In genomic region chr19:5914358-5914774, GRCh38 we compare ENCODE assay signal across 16 cellular contexts. TPM values are rescaled to one million over a fixed set of nuclear protein-coding genes. Genes with fewer than 3 reads are reported as not detected.
A peak's percentile ranks its signal among the peaks of the same experiment; 100 is the strongest.
DNase-seq lines count a peak whose midpoint lies in the region; ATAC-seq, FAIRE-seq and TF ChIP-seq lines count a peak whose summit lies in the region.
"Had no signal": no experiment of that assay in that cellular context is flagged by ENCODE, and none has a peak within 500 bp of the region (broad histone marks: within the 10 kb centered on the region; RNA-seq: fewer than 3 reads in every experiment).

No MANE protein-coding gene starts in this region.

- peaks cover 10% of the 10 kb centered on the region for H3K36me3 Mint-ChIP-seq in progenitor cell of endocrine pancreas (ENCODE audit: insufficient read depth)

- H3K9me3 Mint-ChIP-seq in progenitor cell of endocrine pancreas (ENCODE audit: low read depth) = no peaks in the 10 kb centered on the region
- H3K9me3 Mint-ChIP-seq: activated CD8-positive, alpha-beta T cell treated with anti-CD3 and anti-CD28 coated beads for 36 hours; activated T-helper 17 cell treated with anti-CD3 and anti-CD28 coated beads, Interleukin-2, amount 50 U/mL, for 72 hours had no signal

- TF ChIP-seq POLR2A in A549 (IDR thresholded peaks at IDR 0.05; ENCODE audit: low read length) = no peak
- TF ChIP-seq POLR2A in spleen (IDR thresholded peaks at IDR 0.05) = no peak

- ATAC-seq in A549 = peak; percentile 11 to 23; a peak in 1 of 6 replicates
- ATAC-seq in SK-N-SH treated with all-trans-retinoic acid at 6 μM for 48 hours = peak; percentile 10
- peak; percentile 6 to 8 for ATAC-seq in right cardiac atrium
- ATAC-seq: activated CD8-positive, alpha-beta T cell treated with anti-CD3 and anti-CD28 coated beads for 36 hours; activated T-helper 17 cell treated with anti-CD3 and anti-CD28 coated beads, Interleukin-2, amount 50 U/mL, for 72 hours had no signal

- H3K27ac ChIP-seq in A549 (peak overlapping the region; percentile 59 to 76), right cardiac atrium (ENCODE audit: low read length) (peak overlapping the region; percentile 11), spleen (peak overlapping the region in 1 of 8 donors; percentile 17)
- H3K27ac ChIP-seq: SJCRH30 had no signal

- CTCF ChIA-PET in A549 (lab: Yijun Ruan, JAX) = interaction anchor here (1.2 kb wide), 1 partner anchor 110 kb away, joined by 4 read pairs; the partner anchor contains the start of gene NRTN

- no peaks in the 10 kb centered on the region for H3K27me3 ChIP-seq in right cardiac atrium (ENCODE audit: control insufficient read depth, insufficient read depth)
- no peaks in the 10 kb centered on the region for H3K27me3 ChIP-seq in spleen (replicated peaks in 1 of 7)
- H3K27me3 ChIP-seq: SJCRH30 had no signal

- no peak for DNase-seq in A549 (ENCODE audit: low read depth in 1 of 2, low spot score in 1 of 2)
- DNase-seq in right cardiac atrium = peak in 2 of 3 donors; percentile 60 to 65
- no peak for DNase-seq in progenitor cell of endocrine pancreas (ENCODE audit: low spot score, unreplicated experiment)
- DNase-seq in NOMO-1 treated with dmso at 0.1 percent for 144 hours (lab: John Stamatoyannopoulos, UW; ENCODE audit: unreplicated experiment) = no peak
- DNase-seq in spleen = no peak
- DNase-seq in NCI-H2196 treated with DMSO at 0.1 percent for 48 hours (lab: John Stamatoyannopoulos, UW; ENCODE audit: unreplicated experiment) = no peak
- no peak for DNase-seq in GF-D8 (lab: John Stamatoyannopoulos, UW)
- DNase-seq: activated CD8-positive, alpha-beta T cell treated with anti-CD3 and anti-CD28 coated beads for 36 hours; NCI-H1105 treated with DMSO at 0.1 percent for 48 hours; occipital lobe; SJCRH30 had no signal

- WGBS in A549 (ENCODE audit: missing lambda C conversion rate) = 89% methylated on average over 18 of the region's 22 CpGs
- 77% methylated on average over 22 of the region's 22 CpGs for WGBS in right cardiac atrium
- WGBS in spleen, 5 donors = 85 to 94% (median 87%) methylated on average over 16 to 22 of the region's 22 CpGs

- TF ChIP-seq CTCF in A549 (IDR thresholded peaks at IDR 0.05) (no peak), progenitor cell of endocrine pancreas (IDR thresholded peaks at IDR 0.05; ENCODE audit: unreplicated experiment) (no peak), spleen (IDR thresholded peaks at IDR 0.05 in 8 of 11, conservative IDR thresholded peaks at IDR 0.05 in 3 of 11) (no peak)

- no peak for TF ChIP-seq RAD21 in A549 (conservative IDR thresholded peaks at IDR 0.05 in 1 of 2, IDR thresholded peaks at IDR 0.05 in 1 of 2)

- H3K27ac Mint-ChIP-seq in progenitor cell of endocrine pancreas = peak overlapping the region; percentile 64
- H3K27ac Mint-ChIP-seq: activated CD8-positive, alpha-beta T cell treated with anti-CD3 and anti-CD28 coated beads for 36 hours; activated T-helper 17 cell treated with anti-CD3 and anti-CD28 coated beads, Interleukin-2, amount 50 U/mL, for 72 hours had no signal

- H3K9me3 ChIP-seq in A549 = no peaks in the 10 kb centered on the region
- no peaks in the 10 kb centered on the region for H3K9me3 ChIP-seq in right cardiac atrium (ENCODE audit: control insufficient read depth, low read length)
- no peaks in the 10 kb centered on the region for H3K9me3 ChIP-seq in spleen
- H3K9me3 ChIP-seq: SJCRH30, thoracic aorta had no signal

- peaks cover 12 to 94% (median 59%) of the 10 kb centered on the region in 6 donors for H3K36me3 ChIP-seq in spleen

- POLR2A ChIA-PET in A549 (lab: Yijun Ruan, JAX) = no interaction called here

- H3K4me3 ChIP-seq in A549 (no peak overlapping the region), right cardiac atrium (ENCODE audit: low read length) (no peak overlapping the region), spleen (no peak overlapping the region)
- H3K4me3 ChIP-seq: SJCRH30, thoracic aorta had no signal

- peaks cover 15% of the 10 kb centered on the region for H3K4me1 ChIP-seq in A549
- H3K4me1 ChIP-seq in right cardiac atrium (ENCODE audit: control insufficient read depth, insufficient read depth, low read length) = peaks cover 5% of the 10 kb centered on the region
- no peaks in the 10 kb centered on the region for H3K4me1 ChIP-seq in spleen

- FAIRE-seq in A549 (lab: Jason Lieb, UNC) = no peak
- FAIRE-seq: G401.6 had no signal

- no peak for TF ChIP-seq EP300 in A549 (IDR thresholded peaks at IDR 0.05)

- no peak overlapping the region for H3K4me3 Mint-ChIP-seq in progenitor cell of endocrine pancreas (ENCODE audit: low read depth)
- H3K4me3 Mint-ChIP-seq: activated CD8-positive, alpha-beta T cell treated with anti-CD3 and anti-CD28 coated beads for 36 hours; activated T-helper 17 cell treated with anti-CD3 and anti-CD28 coated beads, Interleukin-2, amount 50 U/mL, for 72 hours had no signal

- H3K4me1 Mint-ChIP-seq in progenitor cell of endocrine pancreas (ENCODE audit: low read depth) = peaks cover 17% of the 10 kb centered on the region
- H3K4me1 Mint-ChIP-seq: activated T-helper 17 cell treated with anti-CD3 and anti-CD28 coated beads, Interleukin-2, amount 50 U/mL, for 72 hours had no signal

- peak overlapping the region; percentile 58 for H3K4me2 ChIP-seq in A549

- intact Hi-C loops in right cardiac atrium (cut with DNase I) = loop anchor here in 1 of 4 donors (5.0 kb wide), 1 partner anchor 38 kb away; no protein-coding TSS in a partner anchor
- intact Hi-C loops in spleen (cut with DNase I; ENCODE audit: low total_unique reads) = no loop called here

- H3K27me3 Mint-ChIP-seq in progenitor cell of endocrine pancreas = no peaks in the 10 kb centered on the region
- H3K27me3 Mint-ChIP-seq: activated CD8-positive, alpha-beta T cell treated with anti-CD3 and anti-CD28 coated beads for 36 hours; activated T-helper 17 cell treated with anti-CD3 and anti-CD28 coated beads, Interleukin-2, amount 50 U/mL, for 72 hours had no signal

TF ChIP-seq in SK-N-SH treated with all-trans-retinoic acid at 6 μM for 48 hours, 23 proteins besides CTCF, POLR2A, EP300 and RAD21 (continues in another document):
- TF ChIP-seq ISL1 (CRISPR knock-in tag; IDR thresholded peaks at IDR 0.05) (no peak), PATZ1 (CRISPR knock-in tag; IDR thresholded peaks at IDR 0.05; ENCODE audit: borderline replicate concordance) (no peak), ZFP3 (CRISPR knock-in tag; IDR thresholded peaks at IDR 0.05) (no peak)

RNA-seq across cellular contexts. Expression of gene CAPS, which starts 0.3 kb away (rescaled TPM):
- polyA plus RNA-seq in A549 (2011; rRNA removed) (1.2 and 1.4 TPM in 2 replicates), A549 (2017; fragmentation: RNase III; extraction: RNeasy Plus Mini Kit Qiagen cat#74134 plus additional on column Dnase treatment) (1.5 to 2.0 TPM (median 1.7 TPM) in 3 replicates), right cardiac atrium (7.1 TPM), spleen (10 to 100 TPM; 23.7 to 61.8 (median 51.3) TPM)
- polyA plus RNA-seq in A549 (2012; cell fraction: cytosol; rRNA removed) = 1.3 and 1.7 TPM in 2 replicates
- 9.3 and 9.4 TPM in 2 replicates for polyA plus RNA-seq in A549 (2012; cell fraction: nucleus; rRNA removed)
- 0.50 and 0.97 TPM in 2 replicates for polyA minus RNA-seq in A549 (2011; rRNA and poly(A)+ RNA removed)
- total RNA-seq in right cardiac atrium (10 to 100 TPM in 2 of 4 donors, 1 to 10 TPM in 2; 8.9 to 14.2 (median 9.9) TPM), progenitor cell of endocrine pancreas (22.1 and 22.5 TPM in 2 replicates), spleen (10 to 100 TPM; 14.7 to 20.7 (median 17.6) TPM)

RNA-seq across cellular contexts. Expression of gene VMAC, which starts 9.7 kb away (rescaled TPM):
- polyA plus RNA-seq in A549 (2011; rRNA removed) (1.1 and 1.5 TPM in 2 replicates), A549 (2017; fragmentation: RNase III; extraction: RNeasy Plus Mini Kit Qiagen cat#74134 plus additional on column Dnase treatment) (0.79 to 1.6 TPM (median 1.4 TPM) in 3 replicates), right cardiac atrium (3.6 TPM), spleen (1 to 10 TPM; 2.1 to 9.6 (median 3.3) TPM)
- polyA plus RNA-seq in A549 (2012; cell fraction: cytosol; rRNA removed) = 0.73 and 1.0 TPM in 2 replicates
- polyA plus RNA-seq in A549 (2012; cell fraction: nucleus; rRNA removed) = 3.3 and 3.7 TPM in 2 replicates
- polyA minus RNA-seq in A549 (2011; rRNA and poly(A)+ RNA removed) = 1.1 and 1.2 TPM in 2 replicates
- total RNA-seq in right cardiac atrium (1 to 10 TPM; 1.9 to 5.8 (median 3.8) TPM), progenitor cell of endocrine pancreas (13.9 and 15.2 TPM in 2 replicates), spleen (10 to 100 TPM in 6 of 7 donors, 1 to 10 TPM in 1; 8.5 to 15.9 (median 12.5) TPM)

RNA-seq across cellular contexts. Expression of gene NDUFA11, which starts 10.8 kb away (rescaled TPM):
- polyA plus RNA-seq in A549 (2011; rRNA removed) = 75.0 and 98.5 TPM in 2 replicates
- 546 and 604 TPM in 2 replicates for polyA plus RNA-seq in A549 (2012; cell fraction: cytosol; rRNA removed)
- 406 and 515 TPM in 2 replicates for polyA plus RNA-seq in A549 (2012; cell fraction: nucleus; rRNA removed)
- polyA plus RNA-seq in A549 (2017; fragmentation: RNase III; extraction: RNeasy Plus Mini Kit Qiagen cat#74134 plus additional on column Dnase treatment) = 170 to 173 TPM (median 171 TPM) in 3 replicates
- 8.8 and 13.7 TPM in 2 replicates for polyA minus RNA-seq in A549 (2011; rRNA and poly(A)+ RNA removed)
- 100 to 1,000 TPM; 515 to 756 (median 624) TPM for total RNA-seq in right cardiac atrium
- 1,214 TPM for polyA plus RNA-seq in right cardiac atrium
- 210 and 217 TPM in 2 replicates for total RNA-seq in progenitor cell of endocrine pancreas
- 100 to 1,000 TPM in 6 of 7 donors, 10 to 100 TPM in 1; 83.8 to 156 (median 116) TPM for total RNA-seq in spleen
- 100 to 1,000 TPM; 252 to 377 (median 345) TPM for polyA plus RNA-seq in spleen

RNA-seq across cellular contexts. Expression of gene FUT5, which starts 44.0 kb away (rescaled TPM):
- polyA plus RNA-seq in A549 (2011; rRNA removed) (0.04 TPM in 1 of 2 replicates, not detected in the other), A549 (2017; fragmentation: RNase III; extraction: RNeasy Plus Mini Kit Qiagen cat#74134 plus additional on column Dnase treatment) (not detected in 3 replicates), right cardiac atrium (not detected), spleen (not detected)
- polyA plus RNA-seq in A549 (2012; cell fraction: cytosol; rRNA removed) = 0.01 TPM in 1 of 2 replicates, not detected in the other
- 0.02 TPM in 1 of 2 replicates, not detected in the other for polyA plus RNA-seq in A549 (2012; cell fraction: nucleus; rRNA removed)
- 0.08 TPM in 1 of 2 replicates, not detected in the other for polyA minus RNA-seq in A549 (2011; rRNA and poly(A)+ RNA removed)
- total RNA-seq in right cardiac atrium (not detected), progenitor cell of endocrine pancreas (not detected in 2 replicates), spleen (not detected)
- total RNA-seq: activated CD8-positive, alpha-beta T cell treated with anti-CD3 and anti-CD28 coated beads for 36 hours; mesenteric fat pad; occipital lobe; thoracic aorta had no signal

Comparison
In these comparisons a context has a peak if more than half of its experiments do, and no peak if none do; other contexts are left out.
1. DNase-seq: peak in right cardiac atrium (2 of 3); none in A549 (0 of 2), progenitor cell of endocrine pancreas (single experiment), NOMO-1 treated with dmso at 0.1 percent for 144 hours (single experiment), spleen (single experiment), NCI-H2196 treated with DMSO at 0.1 percent for 48 hours (single experiment) and GF-D8 (single experiment).
2. Peak in every context shown above with its lines, with median percentiles within 50 percentile points of each other: ATAC-seq.